In genomic region chr13:110371550-110372465, GRCh38 we compare ENCODE assay signal across 8 cellular contexts.
DNase-seq lines count a peak whose midpoint lies in the region; ATAC-seq and TF ChIP-seq lines count a peak whose summit lies in the region.
"Had no signal": no experiment of that assay in that cellular context is flagged by ENCODE, and none has a peak within 500 bp of the region (broad histone marks: within the 10 kb centered on the region; RNA-seq: fewer than 3 reads in every experiment).

No MANE protein-coding gene starts in this region.

- H3K27me3 ChIP-seq in left ventricle myocardium inferior (ENCODE audit: low read depth) (no peaks in the 10 kb centered on the region), tibial nerve (no peaks in the 10 kb centered on the region)

- TF ChIP-seq POLR2A in tibial nerve (IDR thresholded peaks at IDR 0.05) = no peak

- ATAC-seq in GM21423 (IDR thresholded peaks at IDR 0.05; ENCODE audit: unreplicated experiment) = peak; percentile 86
- peak; percentile 60 for ATAC-seq in HG03521 (IDR thresholded peaks at IDR 0.05; ENCODE audit: unreplicated experiment)

- peak overlapping the region; percentile 29 for H3K4me3 ChIP-seq in left ventricle myocardium inferior
- no peak overlapping the region for H3K4me3 ChIP-seq in tibial nerve

- TF ChIP-seq EP300 in tibial nerve (IDR thresholded peaks at IDR 0.05) = peak in 1 of 2 donors; percentile 14

- 38 to 42% methylated on average over 20 of the region's 20 CpGs for WGBS in tibial nerve, 2 donors

- TF ChIP-seq CTCF in left ventricle myocardium inferior (IDR thresholded peaks at IDR 0.05; ENCODE audit: borderline replicate concordance) (no peak), tibial nerve (IDR thresholded peaks at IDR 0.05) (no peak)

- no peaks in the 10 kb centered on the region for H3K9me3 ChIP-seq in left ventricle myocardium inferior (replicated peaks)
- no peaks in the 10 kb centered on the region for H3K9me3 ChIP-seq in tibial nerve

- no peaks in the 10 kb centered on the region for H3K36me3 ChIP-seq in left ventricle myocardium inferior
- no peaks in the 10 kb centered on the region for H3K36me3 ChIP-seq in tibial nerve

- H3K27ac ChIP-seq in left ventricle myocardium inferior (replicated peaks) = peak overlapping the region; percentile 71
- peak overlapping the region in 3 of 4 donors; percentile 7 to 71 (median 63) for H3K27ac ChIP-seq in tibial nerve

- intact Hi-C loops in left ventricle myocardium inferior (cut with micrococcal nuclease) = no loop called here

- no peak for DNase-seq in left ventricle myocardium inferior
- no peak for DNase-seq in tibial nerve (ENCODE audit: low spot score in 2 of 2)
- DNase-seq in AG08395 (ENCODE audit: low spot score) = no peak
- DNase-seq in SW480 (ENCODE audit: low spot score) = no peak
- no peak for DNase-seq in OCI-M1 (lab: John Stamatoyannopoulos, UW)
- DNase-seq: activated CD4-positive, alpha-beta T cell treated with anti-CD3 and anti-CD28 coated beads, Interleukin-2, amount 50 U/mL, for 48 hours had no signal

- H3K4me1 ChIP-seq in left ventricle myocardium inferior = peaks cover 79% of the 10 kb centered on the region
- peaks cover 0 to 77% (median 29%) of the 10 kb centered on the region in 4 donors for H3K4me1 ChIP-seq in tibial nerve
